1 cellular context compared by ENCODE assay signal in genomic region chr6:143652840-143653239, GRCh38.
TF ChIP-seq lines count a peak whose summit lies in the region.

No MANE protein-coding gene starts in this region.

TF ChIP-seq in WTC11, 78 proteins besides CTCF, POLR2A, EP300 and RAD21 (continued from another document):
- TF ChIP-seq ZNF532 (CRISPR knock-in tag; IDR thresholded peaks at IDR 0.05; ENCODE audit: borderline replicate concordance), result no peak
- TF ChIP-seq SP1 (CRISPR knock-in tag; conservative IDR thresholded peaks at IDR 0.05), result no peak
- no peak for TF ChIP-seq ZNF219 (CRISPR knock-in tag; IDR thresholded peaks at IDR 0.05; ENCODE audit: borderline replicate concordance)
- no peak for TF ChIP-seq TCF7 (CRISPR knock-in tag; IDR thresholded peaks at IDR 0.05; ENCODE audit: low read depth)
- TF ChIP-seq NR1H2 (CRISPR knock-in tag; IDR thresholded peaks at IDR 0.05), result no peak
- TF ChIP-seq ZNF396 (CRISPR knock-in tag; IDR thresholded peaks at IDR 0.05; ENCODE audit: borderline replicate concordance), result no peak
- TF ChIP-seq NFYB (CRISPR knock-in tag; conservative IDR thresholded peaks at IDR 0.05; ENCODE audit: low read depth), result no peak
- no peak for TF ChIP-seq CBFB (CRISPR knock-in tag; IDR thresholded peaks at IDR 0.05; ENCODE audit: low read depth)
- TF ChIP-seq PREB (CRISPR knock-in tag; IDR thresholded peaks at IDR 0.05; ENCODE audit: borderline replicate concordance), result no peak
- TF ChIP-seq E2F1 (CRISPR knock-in tag; IDR thresholded peaks at IDR 0.05), result no peak
- TF ChIP-seq ERG (CRISPR knock-in tag; IDR thresholded peaks at IDR 0.05), result no peak
- no peak for TF ChIP-seq ATF6 (CRISPR knock-in tag; IDR thresholded peaks at IDR 0.05)
